In genomic region chr7:86469680-86470295, GRCh38 we compare ENCODE assay signal across 8 cellular contexts.
DNase-seq lines count a peak whose midpoint lies in the region; ATAC-seq and TF ChIP-seq lines count a peak whose summit lies in the region.

No MANE protein-coding gene starts in this region.

- H3K27me3 Mint-ChIP-seq in activated naive CD8-positive, alpha-beta T cell treated with anti-CD3 and anti-CD28 coated beads for 36 hours = no peaks in the 10 kb centered on the region

- peak in 3 of 5 experiments; percentile 31 to 49 (median 32) for TF ChIP-seq CTCF in gastrocnemius medialis (IDR thresholded peaks at IDR 0.05 in 4 of 5, conservative IDR thresholded peaks at IDR 0.05 in 1 of 5)

- no peaks in the 10 kb centered on the region for H3K36me3 Mint-ChIP-seq in activated naive CD8-positive, alpha-beta T cell treated with anti-CD3 and anti-CD28 coated beads for 36 hours

- intact Hi-C loops in right cardiac atrium (cut with DNase I) = loop anchor here in 3 of 4 donors (5.0 to 10.0 kb wide), 2 partner anchors 575 to 582 kb away; no protein-coding TSS in a partner anchor
- intact Hi-C loops in gastrocnemius medialis (cut with DNase I; ENCODE audit: low total_unique reads) = no loop called here

- H3K9me3 ChIP-seq in right cardiac atrium (ENCODE audit: control insufficient read depth, low read length) = no peaks in the 10 kb centered on the region
- H3K9me3 ChIP-seq in gastrocnemius medialis = no peaks in the 10 kb centered on the region

- DNase-seq in activated T-cell treated with anti-CD3 and anti-CD28 coated beads for 24 hours (ENCODE audit: low read depth) = peak; percentile 13
- DNase-seq in activated T-cell treated with anti-CD3 and anti-CD28 coated beads, Interleukin-2, amount 50 U/mL, for 1 hour = no peak
- peak; percentile 16 for DNase-seq in HuH-7.5 (ENCODE audit: low spot score)
- DNase-seq in NOMO-1 (lab: John Stamatoyannopoulos, UW; ENCODE audit: unreplicated experiment in 2 of 2) = peak; percentile 75 to 87
- peak; percentile 22 for DNase-seq in activated naive CD8-positive, alpha-beta T cell treated with anti-CD3 and anti-CD28 coated beads for 36 hours
- peak; percentile 18 to 64 (median 35) for DNase-seq in right cardiac atrium
- DNase-seq in gastrocnemius medialis = peak in 1 of 2 donors; percentile 10

- H3K4me1 ChIP-seq in right cardiac atrium (ENCODE audit: control insufficient read depth, insufficient read depth, low read length) = no peaks in the 10 kb centered on the region
- H3K4me1 ChIP-seq in gastrocnemius medialis = no peaks in the 10 kb centered on the region

- in situ Hi-C loops in gastrocnemius medialis (cut with MboI; ENCODE audit: low sequenced_read_pairs in 4 of 4) = loop anchor here in 1 of 4 donors (25.0 kb wide), 1 partner anchor 582 kb away; no protein-coding TSS in a partner anchor

- H3K9me3 Mint-ChIP-seq in activated naive CD8-positive, alpha-beta T cell treated with anti-CD3 and anti-CD28 coated beads for 36 hours = no peaks in the 10 kb centered on the region

- no peaks in the 10 kb centered on the region for H3K4me1 Mint-ChIP-seq in activated naive CD8-positive, alpha-beta T cell treated with anti-CD3 and anti-CD28 coated beads for 36 hours

- no peak overlapping the region for H3K4me3 Mint-ChIP-seq in activated naive CD8-positive, alpha-beta T cell treated with anti-CD3 and anti-CD28 coated beads for 36 hours

- no peak for TF ChIP-seq POLR2A in gastrocnemius medialis (IDR thresholded peaks at IDR 0.05)

- H3K27ac Mint-ChIP-seq in activated naive CD8-positive, alpha-beta T cell treated with anti-CD3 and anti-CD28 coated beads for 36 hours = no peak overlapping the region

- H3K27ac ChIP-seq in right cardiac atrium (ENCODE audit: low read length) (no peak overlapping the region), gastrocnemius medialis (no peak overlapping the region)

- ATAC-seq in GM21786 (IDR thresholded peaks at IDR 0.05; ENCODE audit: unreplicated experiment) (peak; percentile 98), right cardiac atrium (peak; percentile 45 to 67), gastrocnemius medialis (no peak)

- H3K27me3 ChIP-seq in right cardiac atrium (ENCODE audit: control insufficient read depth, insufficient read depth) = no peaks in the 10 kb centered on the region
- no peaks in the 10 kb centered on the region for H3K27me3 ChIP-seq in gastrocnemius medialis

- H3K4me3 ChIP-seq in right cardiac atrium (ENCODE audit: low read length) = no peak overlapping the region
- no peak overlapping the region for H3K4me3 ChIP-seq in gastrocnemius medialis

- no peaks in the 10 kb centered on the region for H3K36me3 ChIP-seq in gastrocnemius medialis

- 48% methylated on average over 9 of the region's 9 CpGs for WGBS in right cardiac atrium

Comparison
In these comparisons a context has a peak if more than half of its experiments do, and no peak if none do; other contexts are left out.
1. ATAC-seq: peak in GM21786 (single experiment) and right cardiac atrium (2 of 2); none in gastrocnemius medialis (0 of 2).